In genomic region chr5:130166839-130167490, GRCh38 we compare ENCODE assay signal across 18 cellular contexts.
"Had no signal": no experiment of that assay in that cellular context is flagged by ENCODE, and none has a peak within 500 bp of the region (broad histone marks: within the 10 kb centered on the region; RNA-seq: fewer than 3 reads in every experiment).

No MANE protein-coding gene starts in this region.

- H3K9me3 ChIP-seq: colonic mucosa, gastrocnemius medialis, tibial nerve had no signal

- DNase-seq: activated CD4-positive, alpha-beta T cell treated with anti-CD3 and anti-CD28 coated beads for 1 hour; activated CD4-positive, alpha-beta T cell treated with anti-CD3 and anti-CD28 coated beads, Interleukin-2, amount 50 U/mL, for 48 hours; activated gamma-delta T cell treated with Interleukin-2 at 50 U/mL for 16 hours; activated T-cell treated with anti-CD3 and anti-CD28 coated beads, Interleukin-2, amount 50 U/mL, for 48 hours; aorta; colonic mucosa; effector CD4-positive, alpha-beta T cell; gastrocnemius medialis; heart right ventricle; naive thymus-derived CD8-positive, alpha-beta T cell; occipital lobe; right cardiac atrium; small intestine had no signal

- H3K36me3 Mint-ChIP-seq: naive thymus-derived CD8-positive, alpha-beta T cell; stimulated activated effector memory CD8-positive, alpha-beta T cell treated with anti-CD3 and anti-CD28 coated beads, Interleukin-12 subunit alpha, Interleukin-12 subunit beta, amount 100 ng/mL, for 72 hours had no signal

- H3K4me3 Mint-ChIP-seq: naive thymus-derived CD8-positive, alpha-beta T cell; stimulated activated effector memory CD8-positive, alpha-beta T cell treated with anti-CD3 and anti-CD28 coated beads, Interleukin-12 subunit alpha, Interleukin-12 subunit beta, amount 100 ng/mL, for 72 hours had no signal

- H3K9me3 Mint-ChIP-seq: stimulated activated effector memory CD8-positive, alpha-beta T cell treated with anti-CD3 and anti-CD28 coated beads, Interleukin-12 subunit alpha, Interleukin-12 subunit beta, amount 100 ng/mL, for 72 hours had no signal

- H3K4me1 Mint-ChIP-seq: stimulated activated effector memory CD8-positive, alpha-beta T cell treated with anti-CD3 and anti-CD28 coated beads, Interleukin-12 subunit alpha, Interleukin-12 subunit beta, amount 100 ng/mL, for 72 hours had no signal

- H3K27me3 ChIP-seq: cardiac muscle cell, colonic mucosa, gastrocnemius medialis, heart right ventricle, tibial nerve had no signal

- H3K4me1 ChIP-seq: colonic mucosa, gastrocnemius medialis, heart right ventricle, tibial nerve had no signal

- H3K27me3 Mint-ChIP-seq: progenitor cell of endocrine pancreas had no signal

- H3K27ac Mint-ChIP-seq: naive thymus-derived CD8-positive, alpha-beta T cell; progenitor cell of endocrine pancreas; stimulated activated effector memory CD8-positive, alpha-beta T cell treated with anti-CD3 and anti-CD28 coated beads, Interleukin-12 subunit alpha, Interleukin-12 subunit beta, amount 100 ng/mL, for 72 hours had no signal

- H3K36me3 ChIP-seq: cardiac muscle cell, colonic mucosa, gastrocnemius medialis, heart right ventricle, tibial nerve had no signal

- H3K4me3 ChIP-seq: cardiac muscle cell, colonic mucosa, gastrocnemius medialis, heart right ventricle, tibial nerve had no signal

- H3K27ac ChIP-seq: cardiac muscle cell, colonic mucosa, epithelial cell of prostate, gastrocnemius medialis, heart right ventricle, tibial nerve had no signal
